11 cellular contexts compared by ENCODE assay signal in genomic region chr13:97194473-97194872, GRCh38. TPM values are rescaled to one million over a fixed set of nuclear protein-coding genes. Genes with fewer than 3 reads are reported as not detected.
DNase-seq lines count a peak whose midpoint lies in the region; ATAC-seq and TF ChIP-seq lines count a peak whose summit lies in the region.
"Had no signal": no experiment of that assay in that cellular context is flagged by ENCODE, and none has a peak within 500 bp of the region (broad histone marks: within the 10 kb centered on the region; RNA-seq: fewer than 3 reads in every experiment).

No MANE protein-coding gene starts in this region.

- no peak overlapping the region for H4K8ac ChIP-seq in trophoblast cell (ENCODE audit: low read depth, low read length)

- H3K36me3 Mint-ChIP-seq in activated CD4-positive, alpha-beta T cell treated with anti-CD3 and anti-CD28 coated beads, Interleukin-2, amount 10 ng/mL, durations not matched to agents 7 days and 5 days (ENCODE audit: low read depth) = no peaks in the 10 kb centered on the region
- H3K36me3 Mint-ChIP-seq: CD4-positive, alpha-beta memory T cell had no signal

- intact Hi-C loops in sciatic nerve (cut with DNase I) = no loop called here

- no peak overlapping the region for H3K4me3 ChIP-seq in trophoblast cell (ENCODE audit: low read depth, low read length)

- no peak overlapping the region for H4K91ac ChIP-seq in trophoblast cell (ENCODE audit: low read depth, low read length)

- H3K4me3 Mint-ChIP-seq in activated CD4-positive, alpha-beta T cell treated with anti-CD3 and anti-CD28 coated beads, Interleukin-2, amount 10 ng/mL, durations not matched to agents 7 days and 5 days = no peak overlapping the region
- H3K4me3 Mint-ChIP-seq: CD4-positive, alpha-beta memory T cell had no signal

- no CpG with 5 or more reads among the region's 6 CpGs for WGBS in trophoblast cell (ENCODE audit: extremely low coverage, insufficient coverage, insufficient read length)

- H3K14ac ChIP-seq in trophoblast cell (ENCODE audit: low read length) = no peak overlapping the region

- no peaks in the 10 kb centered on the region for H3K27me3 ChIP-seq in trophoblast cell (ENCODE audit: insufficient read depth, low read length)

- TF ChIP-seq CTCF in RWPE1 (conservative IDR thresholded peaks at IDR 0.05; ENCODE audit: low read depth) = no peak

- H2AFZ ChIP-seq in trophoblast cell (ENCODE audit: insufficient read depth, low read length, poor library complexity) = no peak overlapping the region

- no peak overlapping the region for H2AK5ac ChIP-seq in trophoblast cell (ENCODE audit: low read length)

- no peaks in the 10 kb centered on the region for H3K36me3 ChIP-seq in trophoblast cell (ENCODE audit: control insufficient read depth in 1 of 2, insufficient read depth in 2 of 2, low read length in 2 of 2)

- no peak overlapping the region for H3K9ac ChIP-seq in trophoblast cell (ENCODE audit: low read length)

- H3K27ac Mint-ChIP-seq in activated CD4-positive, alpha-beta T cell treated with anti-CD3 and anti-CD28 coated beads, Interleukin-2, amount 10 ng/mL, durations not matched to agents 7 days and 5 days = no peak overlapping the region
- H3K27ac Mint-ChIP-seq: CD4-positive, alpha-beta memory T cell had no signal

- peaks cover 17% of the 10 kb centered on the region in 2 experiments for H3K4me1 ChIP-seq in trophoblast cell (ENCODE audit: control insufficient read depth in 1 of 2, insufficient read depth in 2 of 2, low read length in 2 of 2)

- H2BK12ac ChIP-seq in trophoblast cell (ENCODE audit: low read length) = no peak overlapping the region

- H3K27me3 Mint-ChIP-seq in activated CD4-positive, alpha-beta T cell treated with anti-CD3 and anti-CD28 coated beads, Interleukin-2, amount 10 ng/mL, durations not matched to agents 7 days and 5 days = peaks cover 9% of the 10 kb centered on the region

- peaks cover 4% of the 10 kb centered on the region for H3K9me3 Mint-ChIP-seq in activated CD4-positive, alpha-beta T cell treated with anti-CD3 and anti-CD28 coated beads, Interleukin-2, amount 10 ng/mL, durations not matched to agents 7 days and 5 days

- no peak overlapping the region for H3K4ac ChIP-seq in trophoblast cell (ENCODE audit: low read depth, low read length)

- no peaks in the 10 kb centered on the region for H3K79me2 ChIP-seq in trophoblast cell (ENCODE audit: control insufficient read depth, insufficient read depth, low read length, poor library complexity)

- no peak overlapping the region for H3K27ac ChIP-seq in RWPE1
- H3K27ac ChIP-seq in epithelial cell of prostate = peak overlapping the region; percentile 66
- H3K27ac ChIP-seq in trophoblast cell (ENCODE audit: low read depth, low read length) = peak overlapping the region; percentile 48

- H2BK120ac ChIP-seq in trophoblast cell (ENCODE audit: insufficient read depth, low read length, poor library complexity) = no peak overlapping the region

- no peak overlapping the region for H3K23ac ChIP-seq in trophoblast cell (ENCODE audit: low read length)

- H3K4me1 Mint-ChIP-seq in activated CD4-positive, alpha-beta T cell treated with anti-CD3 and anti-CD28 coated beads, Interleukin-2, amount 10 ng/mL, durations not matched to agents 7 days and 5 days = no peaks in the 10 kb centered on the region
- H3K4me1 Mint-ChIP-seq: CD4-positive, alpha-beta memory T cell had no signal

- H3K79me1 ChIP-seq in trophoblast cell (ENCODE audit: low read length) = peaks cover 13% of the 10 kb centered on the region

- POLR2A ChIA-PET in RWPE1 (lab: Yijun Ruan, JAX; ENCODE audit: low non-redundant PET) = no interaction called here
- POLR2A ChIA-PET in activated CD4-positive, alpha-beta T cell treated with anti-CD3 and anti-CD28 coated beads, Interleukin-2, amount 10 ng/mL, durations not matched to agents 7 days and 5 days (lab: Charles Lee) = no interaction called here

- H3K9me3 ChIP-seq in trophoblast cell (ENCODE audit: insufficient read depth, low read depth, low read length) = no peaks in the 10 kb centered on the region

- CTCF ChIA-PET in RWPE1 (lab: Yijun Ruan, JAX) = interaction anchor here (0.7 kb wide), 1 partner anchor 446 kb away, joined by 3 read pairs; no protein-coding TSS in a partner anchor
- CTCF ChIA-PET in activated CD4-positive, alpha-beta T cell treated with anti-CD3 and anti-CD28 coated beads, Interleukin-2, amount 10 ng/mL, durations not matched to agents 7 days and 5 days (lab: Charles Lee) = no interaction called here

- ATAC-seq in sciatic nerve = no peak

- peak overlapping the region; percentile 46 for H3K4me2 ChIP-seq in trophoblast cell (ENCODE audit: low read length)

- no peak overlapping the region for H3K18ac ChIP-seq in trophoblast cell (ENCODE audit: low read length)

- no peak overlapping the region for H4K12ac ChIP-seq in trophoblast cell (ENCODE audit: low read depth, low read length)

- DNase-seq in GM04504 (ENCODE audit: low read depth) (peak; percentile 4), RWPE1 (ENCODE audit: low spot score) (peak; percentile 28), epithelial cell of prostate (ENCODE audit: low read depth, low spot score) (peak; percentile 52), trophoblast cell (peak; percentile 86 to 92), NCI-H524 (lab: John Stamatoyannopoulos, UW) (no peak), NCI-H2171 (lab: John Stamatoyannopoulos, UW) (no peak), sciatic nerve (ENCODE audit: low spot score) (no peak)
- DNase-seq in activated CD4-positive, alpha-beta T cell treated with anti-CD3 and anti-CD28 coated beads, Interleukin-2, amount 10 ng/mL, durations not matched to agents 7 days and 5 days = no peak
- DNase-seq: activated CD4-positive, alpha-beta T cell treated with anti-CD3 and anti-CD28 coated beads, Interleukin-2, amount 50 U/mL, for 48 hours; CD4-positive, alpha-beta memory T cell; NCI-H510A treated with DMSO at 0.1 percent for 48 hours had no signal

- no peak overlapping the region for H2BK5ac ChIP-seq in trophoblast cell (ENCODE audit: low read depth, low read length, poor library complexity)

RNA-seq across cellular contexts. Expression of gene MBNL2, which starts 27.7 kb away (rescaled TPM):
- 173 and 175 TPM in 2 replicates for polyA plus RNA-seq in trophoblast cell (2013)
- total RNA-seq in activated CD4-positive, alpha-beta T cell treated with anti-CD3 and anti-CD28 coated beads, Interleukin-2, amount 10 ng/mL, durations not matched to agents 7 days and 5 days = 10 to 100 TPM; 13.4 to 15.5 TPM
- 102 TPM for total RNA-seq in sciatic nerve

Comparison
In these comparisons a context has a peak if more than half of its experiments do, and no peak if none do; other contexts are left out.
1. DNase-seq: peak in GM04504 (single experiment), RWPE1 (single experiment), epithelial cell of prostate (single experiment) and trophoblast cell (2 of 2); none in NCI-H524 (0 of 2), activated CD4-positive, alpha-beta T cell treated with anti-CD3 and anti-CD28 coated beads, Interleukin-2, amount 10 ng/mL, durations not matched to agents 7 days and 5 days (single experiment), NCI-H2171 (single experiment) and sciatic nerve (single experiment).